29 cellular contexts compared by ENCODE assay signal in the genomic region with DNA sequence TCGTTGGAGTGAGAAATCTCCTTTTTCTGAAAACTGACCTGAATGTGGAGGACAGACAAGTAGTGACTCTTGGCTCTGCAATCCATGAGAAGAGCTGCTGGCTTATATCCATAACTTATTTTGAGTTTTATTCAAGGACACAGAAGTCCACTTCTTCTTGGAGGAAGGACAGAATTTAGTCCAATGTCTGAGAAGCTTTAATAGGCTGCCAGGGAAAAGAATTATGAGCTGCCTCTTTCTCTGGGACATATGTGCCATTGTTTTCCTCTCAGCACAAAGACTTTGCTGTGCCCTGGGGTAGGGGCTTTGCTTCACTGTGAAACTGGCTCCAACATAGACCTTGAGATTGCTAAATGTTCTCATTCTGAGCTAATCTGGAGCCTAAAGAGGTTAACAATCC. TPM values are rescaled to one million over a fixed set of nuclear protein-coding genes. Genes with fewer than 3 reads are reported as not detected.
"Had no signal": no experiment of that assay in that cellular context is flagged by ENCODE, and none has a peak within 500 bp of the region (broad histone marks: within the 10 kb centered on the region; RNA-seq: fewer than 3 reads in every experiment).

No MANE protein-coding gene starts in this region.

- H3K4me3 ChIP-seq: left lung, lower lobe of right lung, ovary, prostate gland, uterus had no signal

- H3K27ac Mint-ChIP-seq: activated CD4-positive, alpha-beta memory T cell treated with anti-CD3 and anti-CD28 coated beads, Interleukin-2, amount 10 ng/mL, durations not matched to agents 7 days and 5 days; activated CD4-positive, alpha-beta T cell treated with anti-CD3 and anti-CD28 coated beads, Interleukin-2, amount 10 ng/mL, durations not matched to agents 7 days and 5 days; activated T-cell treated with anti-CD3 and anti-CD28 coated beads, Interleukin-2, amount 50 U/mL, for 24 hours; endodermal cell; naive B cell; nephron progenitor cell; T-helper 1 cell treated with Interleukin-12 subunit alpha and Interleukin-12 subunit beta and Interleukin-4 antibody, amounts not matched to agents 30 μg/mL and 1 μg/mL, for 36 hours; WTC11 had no signal

- DNase-seq: activated CD4-positive, alpha-beta memory T cell treated with anti-CD3 and anti-CD28 coated beads, Interleukin-2, amount 10 ng/mL, durations not matched to agents 7 days and 5 days; activated CD4-positive, alpha-beta T cell treated with anti-CD3 and anti-CD28 coated beads for 1 hour; activated CD4-positive, alpha-beta T cell treated with anti-CD3 and anti-CD28 coated beads, Interleukin-2, amount 10 ng/mL, durations not matched to agents 7 days and 5 days; activated CD8-positive, alpha-beta memory T cell treated with anti-CD3 and anti-CD28 coated beads, Interleukin-2, amount 50 U/mL, for 48 hours; activated gamma-delta T cell; activated naive CD4-positive, alpha-beta T cell treated with anti-CD3 and anti-CD28 coated beads, Interleukin-2, amount 50 U/mL, for 16 hours; activated T-cell treated with anti-CD3 and anti-CD28 coated beads, Interleukin-2, amount 50 U/mL, for 24 hours; amniotic stem cell; caudate nucleus; endodermal cell; foreskin fibroblast; left lung; lower lobe of right lung; mesendoderm; naive B cell; nephron progenitor cell; retina; stimulated activated CD4-positive, alpha-beta T cell treated with anti-CD3 and anti-CD28 coated beads, Interleukin-15, amount 100 ng/mL, for 24 hours; stimulated activated CD4-positive, alpha-beta T cell treated with anti-CD3 and anti-CD28 coated beads, Interleukin-2, amount 100 ng/mL, for 24 hours; stimulated activated naive CD4-positive, alpha-beta T cell; SW 1271; uterus had no signal

- H3K36me3 ChIP-seq: left lung, lower lobe of right lung, neutrophil, ovary, prostate gland, uterus had no signal

- H3K4me1 ChIP-seq: left lung, lower lobe of right lung, prostate gland, uterus had no signal

- H3K4me1 Mint-ChIP-seq: activated CD4-positive, alpha-beta memory T cell treated with anti-CD3 and anti-CD28 coated beads, Interleukin-2, amount 10 ng/mL, durations not matched to agents 7 days and 5 days; activated CD4-positive, alpha-beta T cell treated with anti-CD3 and anti-CD28 coated beads, Interleukin-2, amount 10 ng/mL, durations not matched to agents 7 days and 5 days; endodermal cell; naive B cell; WTC11 had no signal

- H3K4me3 Mint-ChIP-seq: activated CD4-positive, alpha-beta memory T cell treated with anti-CD3 and anti-CD28 coated beads, Interleukin-2, amount 10 ng/mL, durations not matched to agents 7 days and 5 days; activated CD4-positive, alpha-beta T cell treated with anti-CD3 and anti-CD28 coated beads, Interleukin-2, amount 10 ng/mL, durations not matched to agents 7 days and 5 days; activated T-cell treated with anti-CD3 and anti-CD28 coated beads, Interleukin-2, amount 50 U/mL, for 24 hours; dendritic cell treated with granulocyte-macrophage colony-stimulating factor and Interleukin-4, amounts not matched to agents 40 ng/mL and 50 ng/mL, for 4 days; endodermal cell; naive B cell; nephron progenitor cell; T-helper 1 cell treated with Interleukin-12 subunit alpha and Interleukin-12 subunit beta and Interleukin-4 antibody, amounts not matched to agents 30 μg/mL and 1 μg/mL, for 36 hours; WTC11 had no signal

- H3K9me3 ChIP-seq: left lung, lower lobe of right lung, neutrophil, ovary, prostate gland, uterus had no signal

- H3K9me3 Mint-ChIP-seq: activated CD4-positive, alpha-beta memory T cell treated with anti-CD3 and anti-CD28 coated beads, Interleukin-2, amount 10 ng/mL, durations not matched to agents 7 days and 5 days; activated CD4-positive, alpha-beta T cell treated with anti-CD3 and anti-CD28 coated beads, Interleukin-2, amount 10 ng/mL, durations not matched to agents 7 days and 5 days; activated T-cell treated with anti-CD3 and anti-CD28 coated beads, Interleukin-2, amount 50 U/mL, for 24 hours; dendritic cell treated with granulocyte-macrophage colony-stimulating factor and Interleukin-4, amounts not matched to agents 40 ng/mL and 50 ng/mL, for 4 days; endodermal cell; naive B cell; T-helper 1 cell treated with Interleukin-12 subunit alpha and Interleukin-12 subunit beta and Interleukin-4 antibody, amounts not matched to agents 30 μg/mL and 1 μg/mL, for 36 hours; WTC11 had no signal

- H3K27ac ChIP-seq: left lung, lower lobe of right lung, neutrophil, prostate gland, uterus had no signal

- H3K27me3 ChIP-seq: ovary, uterus had no signal

- H3K36me3 Mint-ChIP-seq: naive B cell, WTC11 had no signal

RNA-seq across cellular contexts. Expression of a gene that starts 20.5 kb away (rescaled TPM):
- total RNA-seq: activated CD4-positive, alpha-beta memory T cell treated with anti-CD3 and anti-CD28 coated beads, Interleukin-2, amount 10 ng/mL, durations not matched to agents 7 days and 5 days; activated CD4-positive, alpha-beta T cell treated with anti-CD3 and anti-CD28 coated beads, Interleukin-2, amount 10 ng/mL, durations not matched to agents 7 days and 5 days; endodermal cell; temporal lobe had no signal
- polyA plus RNA-seq: ovary had no signal

RNA-seq across cellular contexts. Expression of a gene that starts 31.3 kb away (rescaled TPM):
- total RNA-seq: activated CD4-positive, alpha-beta memory T cell treated with anti-CD3 and anti-CD28 coated beads, Interleukin-2, amount 10 ng/mL, durations not matched to agents 7 days and 5 days; activated CD4-positive, alpha-beta T cell treated with anti-CD3 and anti-CD28 coated beads, Interleukin-2, amount 10 ng/mL, durations not matched to agents 7 days and 5 days; endodermal cell had no signal

RNA-seq across cellular contexts. Expression of a gene that starts 31.7 kb away (rescaled TPM):
- total RNA-seq: activated CD4-positive, alpha-beta memory T cell treated with anti-CD3 and anti-CD28 coated beads, Interleukin-2, amount 10 ng/mL, durations not matched to agents 7 days and 5 days; activated CD4-positive, alpha-beta T cell treated with anti-CD3 and anti-CD28 coated beads, Interleukin-2, amount 10 ng/mL, durations not matched to agents 7 days and 5 days had no signal
